ENCODE assay signal across 8 cellular contexts in the genomic region with DNA sequence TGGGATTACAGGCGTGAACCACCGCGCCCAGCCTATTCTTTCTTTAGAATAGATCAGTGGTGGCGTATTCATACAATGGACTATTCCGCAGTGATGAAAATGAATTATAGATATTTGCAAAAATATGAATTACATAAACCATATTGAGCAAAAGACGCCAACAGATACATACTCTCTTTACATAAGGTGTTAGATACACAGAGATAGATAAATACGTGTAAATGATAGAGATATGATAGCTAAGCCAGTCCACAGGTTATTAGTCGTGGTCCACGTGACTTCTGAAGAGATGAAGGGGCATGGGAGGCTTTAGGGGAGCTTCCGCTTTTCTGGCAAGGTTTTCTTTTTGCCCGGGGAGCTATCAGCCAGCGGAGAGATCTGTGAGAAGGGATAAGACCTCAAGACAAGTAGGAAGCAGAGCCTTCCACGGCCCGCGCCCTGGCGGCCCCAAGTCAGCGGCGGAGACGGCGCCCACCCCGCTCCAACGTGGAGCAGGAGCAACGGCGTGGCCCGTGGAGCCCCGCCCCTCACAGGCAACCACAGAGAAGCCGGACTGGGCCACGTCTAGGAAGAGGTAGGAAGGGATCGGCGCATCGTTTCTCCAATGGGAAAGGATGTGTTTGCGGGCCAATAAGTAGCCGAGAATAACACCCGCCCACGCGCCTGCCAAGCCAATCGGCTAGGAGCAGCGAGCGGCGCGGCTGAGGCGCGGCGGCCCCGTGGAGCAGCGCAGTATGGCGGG. TPM values are rescaled to one million over a fixed set of nuclear protein-coding genes. Genes with fewer than 3 reads are reported as not detected.
A peak's percentile ranks its signal among the peaks of the same experiment; 100 is the strongest.
DNase-seq lines count a peak whose midpoint lies in the region; ATAC-seq and TF ChIP-seq lines count a peak whose summit lies in the region.

A gene (plus strand): TSS at position 704 of the 742 bp plus-strand sequence. CDS start 31 bp downstream, at position 735.

- DNase-seq in GM13976 (ENCODE audit: low spot score) (peak; percentile 94), NCI-H146 treated with DMSO at 0.1 percent for 48 hours (lab: John Stamatoyannopoulos, UW; ENCODE audit: unreplicated experiment) (peak; percentile 97), amniotic epithelial cell (ENCODE audit: low read depth) (peak; percentile 98), heart right ventricle (peak; percentile 93 to 98), posterior vena cava (ENCODE audit: low spot score) (peak; percentile 98), upper lobe of right lung (peak; percentile 98)

- peak within 1 kb of the TSS; percentile 45 to 78 (median 64) for H3K4me3 ChIP-seq in heart right ventricle
- H3K4me3 ChIP-seq in upper lobe of right lung = peak within 1 kb of the TSS; percentile 70

- in situ Hi-C loops in GM13976 (cut with MboI; ENCODE audit: low sequenced_read_pairs, unreplicated experiment) = no loop called here

- H3K4me1 ChIP-seq in heart right ventricle (peaks cover 0 to 5% (median 4%) of the 10 kb centered on the region in 9 donors), upper lobe of right lung (no peaks in the 10 kb centered on the region)

- intact Hi-C loops in T-helper 1 cell treated with Interleukin-12 subunit alpha and Interleukin-12 subunit beta and Interleukin-4 antibody, amounts not matched to agents 30 ng/mL and 1 ng/mL, for 36 hours (cut with micrococcal nuclease) = loop anchor here (1.0 to 2.0 kb wide), 3 partner anchors 79 to 301 kb away; a partner anchor contains a TSS
- intact Hi-C loops in heart right ventricle (cut with DNase I) (no loop called here), posterior vena cava (cut with DNase I) (no loop called here), upper lobe of right lung (cut with DNase I) (no loop called here)

- H3K27ac ChIP-seq in heart right ventricle (peak within 1 kb of the TSS in 9 of 10 donors; percentile 44 to 80 (median 69)), upper lobe of right lung (peak within 1 kb of the TSS; percentile 74)

- ATAC-seq in HG02870 (IDR thresholded peaks at IDR 0.05; ENCODE audit: unreplicated experiment) (peak; percentile 91), heart right ventricle (peak; percentile 97 to 100 (median 99)), upper lobe of right lung (peak; percentile 99)

- TF ChIP-seq CTCF in GM13976 (IDR thresholded peaks at IDR 0.05; ENCODE audit: borderline replicate concordance, control extremely low read depth, extremely low read depth, insufficient read depth, missing control alignments) (no peak), heart right ventricle (IDR thresholded peaks at IDR 0.05) (no peak), upper lobe of right lung (IDR thresholded peaks at IDR 0.05) (no peak)

- no peaks in the 10 kb centered on the region for H3K27me3 ChIP-seq in heart right ventricle
- no peaks in the 10 kb centered on the region for H3K27me3 ChIP-seq in upper lobe of right lung

- H3K9me3 ChIP-seq in heart right ventricle = no peaks in the 10 kb centered on the region
- no peaks in the 10 kb centered on the region for H3K9me3 ChIP-seq in upper lobe of right lung

- H3K36me3 ChIP-seq in heart right ventricle = peaks cover 0 to 16% (median 7%) of the 10 kb centered on the region in 9 donors
- H3K36me3 ChIP-seq in upper lobe of right lung = peaks cover 12% of the 10 kb centered on the region

- 8 to 9% methylated on average over 41 to 44 of the region's 47 CpGs for WGBS in heart right ventricle, 2 donors

RNA-seq across cellular contexts. Expression of the gene that starts here (rescaled TPM):
- total RNA-seq in T-helper 1 cell treated with Interleukin-12 subunit alpha and Interleukin-12 subunit beta and Interleukin-4 antibody, amounts not matched to agents 30 ng/mL and 1 ng/mL, for 36 hours = 76.0 and 82.4 TPM in 2 replicates
- 10 to 100 TPM; 14.8 to 20.3 (median 16.8) TPM for total RNA-seq in heart right ventricle
- polyA plus RNA-seq in heart right ventricle = 10 to 100 TPM; 23.2 TPM
- 10 to 100 TPM; 29.6 to 30.2 TPM for total RNA-seq in posterior vena cava
- 25.4 TPM for total RNA-seq in upper lobe of right lung

Comparison
In these comparisons a context has a peak if more than half of its experiments do, and no peak if none do; other contexts are left out.
1. Peak in every context shown above with its lines: DNase-seq, ATAC-seq, H3K4me3 ChIP-seq and H3K27ac ChIP-seq.